ENCODE assay signal across 26 cellular contexts in genomic region chr12:38053113-38053512, GRCh38.
"Had no signal": no experiment of that assay in that cellular context is flagged by ENCODE, and none has a peak within 500 bp of the region (broad histone marks: within the 10 kb centered on the region; RNA-seq: fewer than 3 reads in every experiment).

No MANE protein-coding gene starts in this region.

- H3K27ac ChIP-seq: cardiac muscle cell, SJSA1 had no signal

- FAIRE-seq: astrocyte, RCC 7860 had no signal

- H3K27me3 ChIP-seq: cardiac muscle cell, SJSA1 had no signal

- H3K36me3 ChIP-seq: cardiac muscle cell, SJSA1 had no signal

- DNase-seq: activated B cell treated with CpG ODN at 0.5 μM for 24 hours; activated CD4-positive, alpha-beta T cell treated with anti-CD3 and anti-CD28 coated beads for 1 hour; activated CD4-positive, alpha-beta T cell treated with anti-CD3 and anti-CD28 coated beads, Interleukin-2, amount 10 ng/mL, durations not matched to agents 24 days and 14 days; activated CD8-positive, alpha-beta memory T cell treated with anti-CD3 and anti-CD28 coated beads, Interleukin-2, amount 10 ng/mL, durations not matched to agents 7 days and 5 days; activated effector memory CD4-positive, alpha-beta T cell treated with Interleukin-2 at 50 U/mL for 16 hours; activated naive CD4-positive, alpha-beta T cell; activated naive CD8-positive, alpha-beta T cell treated with anti-CD3 and anti-CD28 coated beads, Interleukin-2, amount 50 U/mL, for 24 hours; activated T-cell treated with anti-CD3 and anti-CD28 coated beads, Interleukin-2, amount 50 U/mL, for 24 hours; amniotic stem cell; Kasumi-1; NCI-H1048; NCI-H1417 treated with DMSO at 0.1 percent for 48 hours; NCI-H1694; NCI-H2029; NCI-H2107; NCI-H510A treated with DMSO at 0.1 percent for 48 hours; NCI-H69; T-helper 17 cell; T-helper 9 cell had no signal

- H3K4me3 ChIP-seq: cardiac muscle cell, SJSA1 had no signal

- H3K36me3 Mint-ChIP-seq: activated CD8-positive, alpha-beta memory T cell treated with anti-CD3 and anti-CD28 coated beads, Interleukin-2, amount 10 ng/mL, durations not matched to agents 7 days and 5 days; brain had no signal

- H3K4me1 ChIP-seq: SJSA1 had no signal

- H3K27ac Mint-ChIP-seq: activated B cell treated with CpG ODN at 0.5 μM for 24 hours; activated CD4-positive, alpha-beta T cell treated with anti-CD3 and anti-CD28 coated beads, Interleukin-2, amount 10 ng/mL, durations not matched to agents 24 days and 14 days; activated CD8-positive, alpha-beta memory T cell treated with anti-CD3 and anti-CD28 coated beads, Interleukin-2, amount 10 ng/mL, durations not matched to agents 7 days and 5 days; activated naive CD4-positive, alpha-beta T cell treated with anti-CD3 and anti-CD28 coated beads, Interleukin-2, amount 50 U/mL, for 72 hours; activated naive CD8-positive, alpha-beta T cell treated with anti-CD3 and anti-CD28 coated beads, Interleukin-2, amount 50 U/mL, for 24 hours; activated T-cell treated with anti-CD3 and anti-CD28 coated beads, Interleukin-2, amount 50 U/mL, for 24 hours; activated T-helper 1 cell treated with anti-CD3 and anti-CD28 coated beads, Interleukin-12 subunit alpha, Interleukin-12 subunit beta, Interleukin-2, Interleukin-4 antibody, amounts not matched to agents 30 ng/mL and 10 ng/mL and 1 ng/mL, durations not matched to agents 14 hours and 24 hours and 36 hours; brain; T-helper 17 cell had no signal

- H3K4me1 Mint-ChIP-seq: activated B cell treated with CpG ODN at 0.5 μM for 24 hours; activated CD4-positive, alpha-beta T cell treated with anti-CD3 and anti-CD28 coated beads, Interleukin-2, amount 10 ng/mL, durations not matched to agents 24 days and 14 days; activated CD8-positive, alpha-beta memory T cell treated with anti-CD3 and anti-CD28 coated beads, Interleukin-2, amount 10 ng/mL, durations not matched to agents 7 days and 5 days; activated naive CD8-positive, alpha-beta T cell treated with anti-CD3 and anti-CD28 coated beads, Interleukin-2, amount 50 U/mL, for 24 hours; brain; T-helper 17 cell had no signal

- H3K9me3 ChIP-seq: SJSA1 had no signal

- H3K27me3 Mint-ChIP-seq: activated B cell treated with CpG ODN at 0.5 μM for 24 hours; activated CD4-positive, alpha-beta T cell treated with anti-CD3 and anti-CD28 coated beads, Interleukin-2, amount 10 ng/mL, durations not matched to agents 24 days and 14 days; activated CD8-positive, alpha-beta memory T cell treated with anti-CD3 and anti-CD28 coated beads, Interleukin-2, amount 10 ng/mL, durations not matched to agents 7 days and 5 days; activated naive CD8-positive, alpha-beta T cell treated with anti-CD3 and anti-CD28 coated beads, Interleukin-2, amount 50 U/mL, for 24 hours; activated T-cell treated with anti-CD3 and anti-CD28 coated beads, Interleukin-2, amount 50 U/mL, for 24 hours; T-helper 17 cell had no signal

- ATAC-seq: activated CD8-positive, alpha-beta memory T cell treated with anti-CD3 and anti-CD28 coated beads, Interleukin-2, amount 10 ng/mL, durations not matched to agents 7 days and 5 days; activated naive CD4-positive, alpha-beta T cell treated with anti-CD3 and anti-CD28 coated beads, Interleukin-2, amount 50 U/mL, for 72 hours; activated naive CD8-positive, alpha-beta T cell treated with anti-CD3 and anti-CD28 coated beads, Interleukin-2, amount 50 U/mL, for 24 hours; T-helper 17 cell had no signal

- H3K4me3 Mint-ChIP-seq: activated B cell treated with CpG ODN at 0.5 μM for 24 hours; activated CD4-positive, alpha-beta T cell treated with anti-CD3 and anti-CD28 coated beads, Interleukin-2, amount 10 ng/mL, durations not matched to agents 24 days and 14 days; activated CD8-positive, alpha-beta memory T cell treated with anti-CD3 and anti-CD28 coated beads, Interleukin-2, amount 10 ng/mL, durations not matched to agents 7 days and 5 days; activated naive CD8-positive, alpha-beta T cell treated with anti-CD3 and anti-CD28 coated beads, Interleukin-2, amount 50 U/mL, for 24 hours; activated T-cell treated with anti-CD3 and anti-CD28 coated beads, Interleukin-2, amount 50 U/mL, for 24 hours; activated T-helper 1 cell treated with anti-CD3 and anti-CD28 coated beads, Interleukin-12 subunit alpha, Interleukin-12 subunit beta, Interleukin-2, Interleukin-4 antibody, amounts not matched to agents 30 ng/mL and 10 ng/mL and 1 ng/mL, durations not matched to agents 14 hours and 24 hours and 36 hours; brain; T-helper 17 cell had no signal
